Comparison of ENCODE assay signal across 1 cellular context in the genomic region with DNA sequence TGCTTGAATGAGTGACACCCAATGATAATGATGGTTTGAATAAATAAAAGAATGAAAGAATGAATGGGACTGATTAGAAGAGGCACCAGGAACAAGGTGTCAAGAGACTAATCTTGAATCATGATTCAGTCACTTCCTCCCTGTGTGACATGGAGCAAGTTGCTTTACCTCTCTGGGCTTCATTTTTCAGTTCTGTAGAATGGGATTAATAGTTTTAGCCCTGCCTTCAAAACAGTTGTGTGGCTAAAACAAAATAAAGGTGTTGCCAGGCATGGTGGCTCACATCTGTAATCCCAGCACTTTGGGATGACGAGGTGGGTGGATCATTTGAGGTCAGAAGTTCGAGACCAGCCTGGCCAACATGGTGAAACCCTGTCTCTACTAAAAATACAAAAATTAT.
TF ChIP-seq lines count a peak whose summit lies in the region.

No MANE protein-coding gene starts in this region.

TF ChIP-seq in K562, 482 proteins besides CTCF, POLR2A, EP300 and RAD21 (continued from another document):
- TF ChIP-seq, protein P1, sequence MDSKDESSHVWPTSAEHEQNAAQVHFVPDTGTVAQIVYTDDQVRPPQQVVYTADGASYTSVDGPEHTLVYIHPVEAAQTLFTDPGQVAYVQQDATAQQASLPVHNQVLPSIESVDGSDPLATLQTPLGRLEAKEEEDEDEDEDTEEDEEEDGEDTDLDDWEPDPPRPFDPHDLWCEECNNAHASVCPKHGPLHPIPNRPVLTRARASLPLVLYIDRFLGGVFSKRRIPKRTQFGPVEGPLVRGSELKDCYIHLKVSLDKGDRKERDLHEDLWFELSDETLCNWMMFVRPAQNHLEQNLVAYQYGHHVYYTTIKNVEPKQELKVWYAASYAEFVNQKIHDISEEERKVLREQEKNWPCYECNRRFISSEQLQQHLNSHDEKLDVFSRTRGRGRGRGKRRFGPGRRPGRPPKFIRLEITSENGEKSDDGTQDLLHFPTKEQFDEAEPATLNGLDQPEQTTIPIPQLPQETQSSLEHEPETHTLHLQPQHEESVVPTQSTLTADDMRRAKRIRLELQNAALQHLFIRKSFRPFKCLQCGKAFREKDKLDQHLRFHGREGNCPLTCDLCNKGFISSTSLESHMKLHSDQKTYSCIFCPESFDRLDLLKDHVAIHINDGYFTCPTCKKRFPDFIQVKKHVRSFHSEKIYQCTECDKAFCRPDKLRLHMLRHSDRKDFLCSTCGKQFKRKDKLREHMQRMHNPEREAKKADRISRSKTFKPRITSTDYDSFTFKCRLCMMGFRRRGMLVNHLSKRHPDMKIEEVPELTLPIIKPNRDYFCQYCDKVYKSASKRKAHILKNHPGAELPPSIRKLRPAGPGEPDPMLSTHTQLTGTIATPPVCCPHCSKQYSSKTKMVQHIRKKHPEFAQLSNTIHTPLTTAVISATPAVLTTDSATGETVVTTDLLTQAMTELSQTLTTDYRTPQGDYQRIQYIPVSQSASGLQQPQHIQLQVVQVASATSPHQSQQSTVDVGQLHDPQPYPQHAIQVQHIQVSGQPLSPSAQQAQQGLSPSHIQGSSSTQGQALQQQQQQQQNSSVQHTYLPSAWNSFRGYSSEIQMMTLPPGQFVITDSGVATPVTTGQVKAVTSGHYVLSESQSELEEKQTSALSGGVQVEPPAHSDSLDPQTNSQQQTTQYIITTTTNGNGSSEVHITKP (IDR thresholded peaks at IDR 0.05; ENCODE audit: partially characterized antibody): no peak
- TF ChIP-seq IFI16 (CRISPR knock-in tag; IDR thresholded peaks at IDR 0.05) (no peak), CHD2 (IDR thresholded peaks at IDR 0.05; ENCODE audit: low read depth, low read length) (no peak), STAT6 (CRISPR knock-in tag; IDR thresholded peaks at IDR 0.05) (no peak)
